Comparison of ENCODE assay signal across 15 cellular contexts in the genomic region with DNA sequence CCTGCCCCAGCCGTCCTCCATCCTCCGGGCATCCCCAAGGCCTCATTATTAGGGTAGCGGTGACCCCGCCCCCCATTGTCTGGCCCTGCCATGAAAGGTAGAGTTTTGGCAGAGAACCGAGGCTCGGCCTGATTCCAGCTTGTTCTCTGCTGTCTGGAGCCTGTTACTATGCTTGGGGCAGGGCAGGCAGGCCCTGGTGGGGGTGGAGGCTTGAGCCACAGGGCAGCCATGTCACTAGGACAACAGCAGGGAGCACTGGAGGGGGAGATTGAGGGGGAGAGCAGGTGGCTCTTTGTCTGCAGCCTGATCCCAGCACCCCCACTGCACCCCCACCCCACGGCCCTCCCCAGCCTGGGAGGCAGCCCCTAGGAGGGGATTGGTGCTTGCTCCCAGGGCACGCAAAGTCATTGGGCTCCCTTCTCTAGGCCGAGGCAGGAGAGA. TPM values are rescaled to one million over a fixed set of nuclear protein-coding genes. Genes with fewer than 3 reads are reported as not detected.
DNase-seq lines count a peak whose midpoint lies in the region; ATAC-seq and TF ChIP-seq lines count a peak whose summit lies in the region.
"Had no signal": no experiment of that assay in that cellular context is flagged by ENCODE, and none has a peak within 500 bp of the region (broad histone marks: within the 10 kb centered on the region; RNA-seq: fewer than 3 reads in every experiment).

No MANE protein-coding gene starts in this region.

- WGBS in lung, 2 donors: 58 to 87% methylated on average over 9 of the region's 9 CpGs

- H3K27ac Mint-ChIP-seq in effector memory CD8-positive, alpha-beta T cell: no peak overlapping the region
- H3K27ac Mint-ChIP-seq in activated T-helper 17 cell treated with anti-CD3 and anti-CD28 coated beads, Interleukin-2, amount 50 U/mL, for 72 hours: no peak overlapping the region
- H3K27ac Mint-ChIP-seq: natural killer cell treated with Interleukin-12 subunit alpha and Interleukin-12 subunit beta and Interleukin-15 and Interleukin-18, amount 100 ng/mL, for 72 hours had no signal

- H3K9me3 Mint-ChIP-seq in effector memory CD8-positive, alpha-beta T cell: no peaks in the 10 kb centered on the region
- no peaks in the 10 kb centered on the region for H3K9me3 Mint-ChIP-seq in activated T-helper 17 cell treated with anti-CD3 and anti-CD28 coated beads, Interleukin-2, amount 50 U/mL, for 72 hours
- H3K9me3 Mint-ChIP-seq: natural killer cell treated with Interleukin-12 subunit alpha and Interleukin-12 subunit beta and Interleukin-15 and Interleukin-18, amount 100 ng/mL, for 72 hours had no signal

- ATAC-seq in lung (ENCODE audit: insufficient read depth, low FRiP score): no peak
- no peak for ATAC-seq in effector memory CD8-positive, alpha-beta T cell (replicated peaks)
- no peak for ATAC-seq in SK-N-SH treated with all-trans-retinoic acid at 6 μM for 48 hours
- ATAC-seq in activated T-helper 17 cell treated with anti-CD3 and anti-CD28 coated beads, Interleukin-2, amount 50 U/mL, for 72 hours (replicated peaks): no peak
- ATAC-seq: foreskin keratinocyte; natural killer cell treated with Interleukin-12 subunit alpha and Interleukin-12 subunit beta and Interleukin-15 and Interleukin-18, amount 100 ng/mL, for 72 hours; PC-3 had no signal

- DNase-seq in Daoy (ENCODE audit: low read depth) (peak; percentile 28), NCI-H1694 treated with DMSO at 0.1 percent for 48 hours (lab: John Stamatoyannopoulos, UW) (peak; percentile 42), WERI-Rb-1 (peak; percentile 75), lung (ENCODE audit: low spot score) (peak; percentile 36), HPDE6-E6E7 (ENCODE audit: extremely low spot score) (no peak)
- no peak for DNase-seq in effector memory CD8-positive, alpha-beta T cell
- DNase-seq: foreskin keratinocyte, kidney glomerular epithelial cell, PC-3, testis had no signal

- no peaks in the 10 kb centered on the region for H3K36me3 Mint-ChIP-seq in effector memory CD8-positive, alpha-beta T cell (ENCODE audit: insufficient read depth)
- H3K36me3 Mint-ChIP-seq in activated T-helper 17 cell treated with anti-CD3 and anti-CD28 coated beads, Interleukin-2, amount 50 U/mL, for 72 hours (ENCODE audit: low read depth): no peaks in the 10 kb centered on the region
- H3K36me3 Mint-ChIP-seq: natural killer cell treated with Interleukin-12 subunit alpha and Interleukin-12 subunit beta and Interleukin-15 and Interleukin-18, amount 100 ng/mL, for 72 hours had no signal

- H3K36me3 ChIP-seq in WERI-Rb-1 (peaks cover 13% of the 10 kb centered on the region), lung (ENCODE audit: control insufficient read depth in 2 of 2, insufficient read depth in 2 of 2, low read length in 2 of 2) (no peaks in the 10 kb centered on the region)
- H3K36me3 ChIP-seq: BLaER1 treated with 17β-estradiol and CSF1 and Interleukin-3, amounts not matched to agents 10 nM and 100 nM had no signal

- H3K9me3 ChIP-seq in WERI-Rb-1 (ENCODE audit: severe bottlenecking) (no peaks in the 10 kb centered on the region), lung (ENCODE audit: control insufficient read depth in 2 of 2, insufficient read depth in 1 of 2, low read length in 1 of 2) (no peaks in the 10 kb centered on the region)
- H3K9me3 ChIP-seq: BLaER1 treated with 17β-estradiol and CSF1 and Interleukin-3, amounts not matched to agents 10 nM and 100 nM; testis had no signal

- H3K4me1 ChIP-seq in lung (ENCODE audit: control insufficient read depth in 2 of 2, insufficient read depth in 2 of 2, low read length in 2 of 2): no peaks in the 10 kb centered on the region
- H3K4me1 ChIP-seq: foreskin keratinocyte had no signal

- H3K27me3 Mint-ChIP-seq in effector memory CD8-positive, alpha-beta T cell: peaks cover 11 to 30% of the 10 kb centered on the region in 2 donors
- H3K27me3 Mint-ChIP-seq in activated T-helper 17 cell treated with anti-CD3 and anti-CD28 coated beads, Interleukin-2, amount 50 U/mL, for 72 hours: peaks cover 3% of the 10 kb centered on the region

- H3K4me1 Mint-ChIP-seq in effector memory CD8-positive, alpha-beta T cell (ENCODE audit: low read depth in 2 of 2): peaks cover 0 to 2% of the 10 kb centered on the region in 2 donors
- no peaks in the 10 kb centered on the region for H3K4me1 Mint-ChIP-seq in activated T-helper 17 cell treated with anti-CD3 and anti-CD28 coated beads, Interleukin-2, amount 50 U/mL, for 72 hours

- TF ChIP-seq CTCF in WERI-Rb-1 (IDR thresholded peaks at IDR 0.05; ENCODE audit: low read depth, low read length) (no peak), lung (IDR thresholded peaks at IDR 0.05; ENCODE audit: control extremely low read depth, extremely low read depth) (no peak)

- H3K27ac ChIP-seq in WERI-Rb-1: peak overlapping the region; percentile 88
- no peak overlapping the region for H3K27ac ChIP-seq in lung (ENCODE audit: low read depth in 1 of 2, low read length in 1 of 2)
- H3K27ac ChIP-seq: BLaER1 treated with 17β-estradiol and CSF1 and Interleukin-3, amounts not matched to agents 10 nM and 100 nM; coronary artery; foreskin keratinocyte; testis had no signal

- H3K4me3 ChIP-seq in WERI-Rb-1 (ENCODE audit: low read depth, low read length) (no peak overlapping the region), lung (no peak overlapping the region)
- H3K4me3 ChIP-seq: BLaER1 treated with 17β-estradiol and CSF1 and Interleukin-3, amounts not matched to agents 10 nM and 100 nM; coronary artery; testis had no signal

- H3K27me3 ChIP-seq in WERI-Rb-1 (ENCODE audit: insufficient read depth, low read depth, severe bottlenecking): no peaks in the 10 kb centered on the region
- no peaks in the 10 kb centered on the region for H3K27me3 ChIP-seq in lung (ENCODE audit: control insufficient read depth, insufficient read depth)
- H3K27me3 ChIP-seq: testis had no signal

- H3K4me3 Mint-ChIP-seq in effector memory CD8-positive, alpha-beta T cell: no peak overlapping the region
- no peak overlapping the region for H3K4me3 Mint-ChIP-seq in activated T-helper 17 cell treated with anti-CD3 and anti-CD28 coated beads, Interleukin-2, amount 50 U/mL, for 72 hours
- H3K4me3 Mint-ChIP-seq: natural killer cell treated with Interleukin-12 subunit alpha and Interleukin-12 subunit beta and Interleukin-15 and Interleukin-18, amount 100 ng/mL, for 72 hours had no signal

TF ChIP-seq in SK-N-SH treated with all-trans-retinoic acid at 6 μM for 48 hours, 23 proteins besides CTCF, POLR2A, EP300 and RAD21 (continues in another document):
- no peak for TF ChIP-seq ZFP30 (CRISPR knock-in tag; IDR thresholded peaks at IDR 0.05)
- no peak for TF ChIP-seq ZC3H10 (CRISPR knock-in tag; IDR thresholded peaks at IDR 0.05)
- TF ChIP-seq CSDC2 (CRISPR knock-in tag; IDR thresholded peaks at IDR 0.05): no peak
- TF ChIP-seq, protein P1, sequence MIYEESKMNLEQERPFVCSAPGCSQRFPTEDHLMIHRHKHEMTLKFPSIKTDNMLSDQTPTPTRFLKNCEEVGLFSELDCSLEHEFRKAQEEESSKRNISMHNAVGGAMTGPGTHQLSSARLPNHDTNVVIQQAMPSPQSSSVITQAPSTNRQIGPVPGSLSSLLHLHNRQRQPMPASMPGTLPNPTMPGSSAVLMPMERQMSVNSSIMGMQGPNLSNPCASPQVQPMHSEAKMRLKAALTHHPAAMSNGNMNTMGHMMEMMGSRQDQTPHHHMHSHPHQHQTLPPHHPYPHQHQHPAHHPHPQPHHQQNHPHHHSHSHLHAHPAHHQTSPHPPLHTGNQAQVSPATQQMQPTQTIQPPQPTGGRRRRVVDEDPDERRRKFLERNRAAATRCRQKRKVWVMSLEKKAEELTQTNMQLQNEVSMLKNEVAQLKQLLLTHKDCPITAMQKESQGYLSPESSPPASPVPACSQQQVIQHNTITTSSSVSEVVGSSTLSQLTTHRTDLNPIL (CRISPR knock-in tag; IDR thresholded peaks at IDR 0.05; ENCODE audit: low read depth): no peak
- TF ChIP-seq SNAI2 (CRISPR knock-in tag; IDR thresholded peaks at IDR 0.05): no peak
- no peak for TF ChIP-seq ZNF70 (CRISPR knock-in tag; IDR thresholded peaks at IDR 0.05)
- TF ChIP-seq BACH2 (CRISPR knock-in tag; IDR thresholded peaks at IDR 0.05; ENCODE audit: borderline replicate concordance): no peak
- no peak for TF ChIP-seq ARNTL (CRISPR knock-in tag; IDR thresholded peaks at IDR 0.05; ENCODE audit: borderline replicate concordance, low read depth)
- TF ChIP-seq, protein P2, sequence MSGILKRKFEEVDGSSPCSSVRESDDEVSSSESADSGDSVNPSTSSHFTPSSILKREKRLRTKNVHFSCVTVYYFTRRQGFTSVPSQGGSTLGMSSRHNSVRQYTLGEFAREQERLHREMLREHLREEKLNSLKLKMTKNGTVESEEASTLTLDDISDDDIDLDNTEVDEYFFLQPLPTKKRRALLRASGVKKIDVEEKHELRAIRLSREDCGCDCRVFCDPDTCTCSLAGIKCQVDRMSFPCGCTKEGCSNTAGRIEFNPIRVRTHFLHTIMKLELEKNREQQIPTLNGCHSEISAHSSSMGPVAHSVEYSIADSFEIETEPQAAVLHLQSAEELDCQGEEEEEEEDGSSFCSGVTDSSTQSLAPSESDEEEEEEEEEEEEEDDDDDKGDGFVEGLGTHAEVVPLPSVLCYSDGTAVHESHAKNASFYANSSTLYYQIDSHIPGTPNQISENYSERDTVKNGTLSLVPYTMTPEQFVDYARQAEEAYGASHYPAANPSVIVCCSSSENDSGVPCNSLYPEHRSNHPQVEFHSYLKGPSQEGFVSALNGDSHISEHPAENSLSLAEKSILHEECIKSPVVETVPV (CRISPR knock-in tag; IDR thresholded peaks at IDR 0.05): no peak
- TF ChIP-seq, protein P3, sequence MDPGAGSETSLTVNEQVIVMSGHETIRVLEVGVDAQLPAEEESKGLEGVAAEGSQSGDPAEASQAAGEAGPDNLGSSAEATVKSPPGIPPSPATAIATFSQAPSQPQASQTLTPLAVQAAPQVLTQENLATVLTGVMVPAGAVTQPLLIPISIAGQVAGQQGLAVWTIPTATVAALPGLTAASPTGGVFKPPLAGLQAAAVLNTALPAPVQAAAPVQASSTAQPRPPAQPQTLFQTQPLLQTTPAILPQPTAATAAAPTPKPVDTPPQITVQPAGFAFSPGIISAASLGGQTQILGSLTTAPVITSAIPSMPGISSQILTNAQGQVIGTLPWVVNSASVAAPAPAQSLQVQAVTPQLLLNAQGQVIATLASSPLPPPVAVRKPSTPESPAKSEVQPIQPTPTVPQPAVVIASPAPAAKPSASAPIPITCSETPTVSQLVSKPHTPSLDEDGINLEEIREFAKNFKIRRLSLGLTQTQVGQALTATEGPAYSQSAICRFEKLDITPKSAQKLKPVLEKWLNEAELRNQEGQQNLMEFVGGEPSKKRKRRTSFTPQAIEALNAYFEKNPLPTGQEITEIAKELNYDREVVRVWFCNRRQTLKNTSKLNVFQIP (CRISPR knock-in tag; IDR thresholded peaks at IDR 0.05; ENCODE audit: borderline replicate concordance, low read depth): no peak
- no peak for TF ChIP-seq TOX (CRISPR knock-in tag; IDR thresholded peaks at IDR 0.05; ENCODE audit: borderline replicate concordance)

RNA-seq across cellular contexts. Expression of a gene that starts 15.4 kb away (rescaled TPM):
- total RNA-seq in Daoy (2014; rRNA removed; shearing (Covaris generic)): 0.57 and 1.9 TPM in 2 replicates
- total RNA-seq in lung: under 1 TPM; 0.34 to 0.51 TPM
- polyA plus RNA-seq in lung: under 1 TPM; 0.14 to 0.17 TPM
- under 1 TPM in 1 of 2 donors, not detected in 1; 0.13 TPM for total RNA-seq in activated T-helper 17 cell treated with anti-CD3 and anti-CD28 coated beads, Interleukin-2, amount 50 U/mL, for 72 hours
- total RNA-seq: foreskin keratinocyte, PC-3 had no signal

Comparison
In these comparisons a context has a peak if more than half of its experiments do, and no peak if none do; other contexts are left out.
1. DNase-seq: peak in Daoy (single experiment), NCI-H1694 treated with DMSO at 0.1 percent for 48 hours (single experiment), WERI-Rb-1 (single experiment) and lung (single experiment); none in HPDE6-E6E7 (single experiment) and effector memory CD8-positive, alpha-beta T cell (0 of 3).